Comparison of ENCODE assay signal across 8 cellular contexts in genomic region chr19:57849666-57850473, GRCh38. TPM values are rescaled to one million over a fixed set of nuclear protein-coding genes. Genes with fewer than 3 reads are reported as not detected.
DNase-seq lines count a peak whose midpoint lies in the region; ATAC-seq and TF ChIP-seq lines count a peak whose summit lies in the region.
"Not testable (repeated sequence)": the region's sequence is repeated elsewhere in the genome, so short reads cannot be mapped to it uniquely, and the experiment has no call there.

TSS of gene ZNF587 (plus strand) at chr19:57849859. CDS start at chr19:57850039, 180 bp downstream.

- H3K36me3 ChIP-seq in CD4-positive, alpha-beta memory T cell (ENCODE audit: insufficient read depth, low read length), result peaks cover 10% of the 10 kb centered on the region
- H3K36me3 ChIP-seq in endocrine pancreas (ENCODE audit: control insufficient read depth, insufficient read depth, low read length), result not testable (repeated sequence)
- H3K36me3 ChIP-seq in mesenchymal stem cell (ENCODE audit: control insufficient read depth in 1 of 2, insufficient read depth in 2 of 2, low read depth in 1 of 2, low read length in 2 of 2), result peaks cover 21 to 34% of the 10 kb centered on the region in 2 experiments

- H2BK120ac ChIP-seq in mesenchymal stem cell (ENCODE audit: low read depth, low read length), result not testable (repeated sequence)

- WGBS in mesenchymal stem cell, result 5% methylated on average over 42 of the region's 42 CpGs

- H3K79me1 ChIP-seq in mesenchymal stem cell (replicated peaks; ENCODE audit: low read length, poor library complexity, severe bottlenecking), result not testable (repeated sequence)

- not testable (repeated sequence) for H4K8ac ChIP-seq in mesenchymal stem cell (ENCODE audit: low read length)

- H3K9ac ChIP-seq in endocrine pancreas (ENCODE audit: control insufficient read depth, insufficient read depth, low read length), result peak within 1 kb of the TSS; percentile 86
- H3K9ac ChIP-seq in mesenchymal stem cell (ENCODE audit: low read length), result peak within 1 kb of the TSS; percentile 96

- peaks cover 19 to 46% (median 30%) of the 10 kb centered on the region in 4 donors for H3K4me1 Mint-ChIP-seq in CD4-positive, alpha-beta memory T cell

- peak; percentile 80 to 94 (median 85) for DNase-seq in CD4-positive, alpha-beta memory T cell
- DNase-seq in HL-60 (ENCODE audit: low read depth in 1 of 2, low spot score in 1 of 2), result peak; percentile 74 to 88
- peak; percentile 57 for DNase-seq in NK-92 treated with Interleukin-12 subunit alpha and Interleukin-12 subunit beta, amount 100 ng/mL, for 24 hours (lab: John Stamatoyannopoulos, UW)
- DNase-seq in mesenchymal stem cell, result peak; percentile 87
- DNase-seq in stimulated activated CD8-positive, alpha-beta memory T cell treated with anti-CD3 and anti-CD28 coated beads, Interleukin-12 subunit alpha, Interleukin-12 subunit beta, amount 100 ng/mL, for 1 hour (ENCODE audit: low read depth), result peak; percentile 75

- H3K23ac ChIP-seq in mesenchymal stem cell (ENCODE audit: low read length in 2 of 2), result not testable (repeated sequence)

- peak within 1 kb of the TSS in 1 of 2 experiments; percentile 79 for H3K14ac ChIP-seq in mesenchymal stem cell (ENCODE audit: low read length in 2 of 2)

- H3K4me1 ChIP-seq in CD4-positive, alpha-beta memory T cell (ENCODE audit: insufficient read depth, low read length), result peaks cover 20% of the 10 kb centered on the region
- not testable (repeated sequence) for H3K4me1 ChIP-seq in endocrine pancreas (ENCODE audit: control insufficient read depth, insufficient read depth, low read length); mesenchymal stem cell (ENCODE audit: control insufficient read depth, insufficient read depth, low read depth, low read length)

- H3K27ac Mint-ChIP-seq in CD4-positive, alpha-beta memory T cell, result peak within 1 kb of the TSS; percentile 94 to 98 (median 97)

- H2BK5ac ChIP-seq in mesenchymal stem cell (ENCODE audit: low read depth, low read length, poor library complexity, severe bottlenecking), result not testable (repeated sequence)

- H3K27me3 ChIP-seq in CD4-positive, alpha-beta memory T cell (ENCODE audit: insufficient read depth, low read length); HL-60 (ENCODE audit: insufficient read depth, poor library complexity, severe bottlenecking); endocrine pancreas (ENCODE audit: control insufficient read depth, insufficient read depth, low read length); mesenchymal stem cell (ENCODE audit: control insufficient read depth in 1 of 2, insufficient read depth in 1 of 2, low read length in 2 of 2): not testable (repeated sequence)

- peaks cover 32 to 48% of the 10 kb centered on the region in 2 donors for H3K36me3 Mint-ChIP-seq in CD4-positive, alpha-beta memory T cell

- POLR2A ChIA-PET in CD4-positive, alpha-beta memory T cell (lab: Charles Lee; ENCODE audit: partially characterized antibody), result interaction anchor here (0.6 to 2.0 kb wide), 14 partner anchors 30 to 694 kb away, joined by 3 to 10 read pairs (median 4); partner anchors contain the start of genes RPS5, TRIM28, ZNF417 and ZNF551
- POLR2A ChIA-PET in activated CD8-positive, alpha-beta memory T cell treated with anti-CD3 and anti-CD28 coated beads for 36 hours (lab: Charles Lee), result interaction anchor here (0.5 to 1.0 kb wide), 3 partner anchors 30 to 317 kb away, joined by 3 to 6 read pairs (median 4); no protein-coding TSS in a partner anchor

- intact Hi-C loops in CD4-positive, alpha-beta memory T cell (cut with micrococcal nuclease), result not testable (repeated sequence)

- peak within 1 kb of the TSS; percentile 42 for H2AFZ ChIP-seq in mesenchymal stem cell (ENCODE audit: low read depth, low read length)

- CTCF ChIA-PET in CD4-positive, alpha-beta memory T cell (lab: Charles Lee; ENCODE audit: partially characterized antibody); activated CD8-positive, alpha-beta memory T cell treated with anti-CD3 and anti-CD28 coated beads for 36 hours (lab: Charles Lee): not testable (repeated sequence)

- TF ChIP-seq CTCF in HL-60 (IDR thresholded peaks at IDR 0.05; ENCODE audit: insufficient read depth, low read length), result not testable (repeated sequence)

- not testable (repeated sequence) for H3K9me3 ChIP-seq in CD4-positive, alpha-beta memory T cell (ENCODE audit: control insufficient read depth in 1 of 2, low read length in 2 of 2); endocrine pancreas (ENCODE audit: control insufficient read depth, low read length); mesenchymal stem cell (ENCODE audit: control insufficient read depth, low read length)

- H3K18ac ChIP-seq in mesenchymal stem cell (ENCODE audit: low read depth in 1 of 2, low read length in 2 of 2), result peak within 1 kb of the TSS in 1 of 2 experiments; percentile 76

- H2BK15ac ChIP-seq in mesenchymal stem cell (ENCODE audit: low read depth, poor library complexity, severe bottlenecking), result not testable (repeated sequence)

- H3K4ac ChIP-seq in mesenchymal stem cell (ENCODE audit: low read depth in 1 of 2, low read length in 2 of 2), result peak within 1 kb of the TSS in 1 of 2 experiments; percentile 69

- not testable (repeated sequence) for H3K27me3 Mint-ChIP-seq in CD4-positive, alpha-beta memory T cell

- H2BK12ac ChIP-seq in mesenchymal stem cell (ENCODE audit: low read length in 2 of 2), result not testable (repeated sequence)

- H2AK5ac ChIP-seq in mesenchymal stem cell (ENCODE audit: low read length, severe bottlenecking), result peak within 1 kb of the TSS; percentile 49

- H3K4me3 ChIP-seq in CD4-positive, alpha-beta memory T cell (ENCODE audit: low read length in 2 of 2), result peak within 1 kb of the TSS; percentile 62 to 91
- H3K4me3 ChIP-seq in HL-60 (replicated peaks; ENCODE audit: insufficient read depth, low read length) (peak within 1 kb of the TSS; percentile 57), endocrine pancreas (ENCODE audit: control insufficient read depth, insufficient read depth, low read length) (peak within 1 kb of the TSS; percentile 77), mesenchymal stem cell (ENCODE audit: insufficient read depth in 1 of 2, low read depth in 1 of 2, low read length in 2 of 2) (peak within 1 kb of the TSS; percentile 76 to 90)

- H4K91ac ChIP-seq in mesenchymal stem cell (ENCODE audit: low read length), result not testable (repeated sequence)

- peak within 1 kb of the TSS; percentile 59 for H3K4me2 ChIP-seq in mesenchymal stem cell (ENCODE audit: low read length, poor library complexity, severe bottlenecking)

- peaks cover 2 to 11% (median 8%) of the 10 kb centered on the region in 8 donors for H3K9me3 Mint-ChIP-seq in CD4-positive, alpha-beta memory T cell

- peak within 1 kb of the TSS; percentile 90 to 96 (median 96) for H3K4me3 Mint-ChIP-seq in CD4-positive, alpha-beta memory T cell

- ATAC-seq in GM19455 (IDR thresholded peaks at IDR 0.05; ENCODE audit: unreplicated experiment), result peak; percentile 94

- H3K27ac ChIP-seq in CD4-positive, alpha-beta memory T cell (ENCODE audit: low read depth, low read length), result peak within 1 kb of the TSS; percentile 84
- H3K27ac ChIP-seq in HL-60 (replicated peaks) (peak within 1 kb of the TSS; percentile 85), mesenchymal stem cell (ENCODE audit: low read length, poor library complexity, severe bottlenecking) (peak within 1 kb of the TSS; percentile 79)

RNA-seq across cellular contexts. Expression of gene ZNF587, which starts in this region (rescaled TPM):
- total RNA-seq in CD4-positive, alpha-beta memory T cell, result 10 to 100 TPM; 58.5 to 62.8 TPM
- 1 to 10 TPM; 2.7 to 7.8 TPM for polyA plus RNA-seq in CD4-positive, alpha-beta memory T cell
- 10 to 100 TPM; 23.9 to 24.0 TPM for total RNA-seq in activated CD8-positive, alpha-beta memory T cell treated with anti-CD3 and anti-CD28 coated beads for 36 hours
- 9.8 TPM for polyA plus RNA-seq in mesenchymal stem cell (2013, experiment 1 of 2)
- polyA plus RNA-seq in mesenchymal stem cell (2013, experiment 2 of 2), result 10.2 TPM

Comparison
In these comparisons a context has a peak if more than half of its experiments do, and no peak if none do; other contexts are left out.
1. Peak in every context shown above with its lines: DNase-seq, ATAC-seq, H3K4me3 ChIP-seq and H3K27ac ChIP-seq.